28 cellular contexts compared by ENCODE assay signal in genomic region chr2:188022389-188022788, GRCh38.
"Had no signal": no experiment of that assay in that cellular context is flagged by ENCODE, and none has a peak within 500 bp of the region (broad histone marks: within the 10 kb centered on the region; RNA-seq: fewer than 3 reads in every experiment).

No MANE protein-coding gene starts in this region.

- H3K36me3 Mint-ChIP-seq: natural killer cell treated with Interleukin-12 subunit alpha and Interleukin-12 subunit beta and Interleukin-15 and Interleukin-18, amount 100 ng/mL, for 72 hours; stimulated activated effector memory CD8-positive, alpha-beta T cell treated with anti-CD3 and anti-CD28 coated beads, Interleukin-12 subunit alpha, Interleukin-12 subunit beta, amount 100 ng/mL, for 72 hours; stimulated activated naive B cell treated with anti-CD40 and anti-IgM and Interleukin-4, amounts not matched to agents 10 μg/mL and 1 μg/mL and 100 μg/mL, for 72 hours had no signal

- H3K27me3 Mint-ChIP-seq: natural killer cell treated with Interleukin-12 subunit alpha and Interleukin-12 subunit beta and Interleukin-15 and Interleukin-18, amount 100 ng/mL, for 72 hours; stimulated activated naive B cell treated with anti-CD40 and anti-IgM and Interleukin-4, amounts not matched to agents 10 μg/mL and 1 μg/mL and 100 μg/mL, for 72 hours; stimulated activated naive CD8-positive, alpha-beta T cell treated with anti-CD3 and anti-CD28 coated beads, Interleukin-15, Interleukin-2, amounts not matched to agents 100 ng/mL and 50 ng/mL, for 24 hours had no signal

- FAIRE-seq: small intestine, urothelium cell line had no signal

- H3K27ac ChIP-seq: neutrophil, ovary, psoas muscle, right lobe of liver, sigmoid colon, stomach, thoracic aorta, thyroid gland, tibial nerve, upper lobe of left lung, vagina had no signal

- H3K4me1 ChIP-seq: psoas muscle, right lobe of liver, sigmoid colon, stomach, thyroid gland, tibial nerve, upper lobe of left lung, vagina had no signal

- DNase-seq: naive thymus-derived CD8-positive, alpha-beta T cell; nephron progenitor cell; nucleus accumbens; ovary; psoas muscle; right cardiac atrium; right lobe of liver; sigmoid colon; small intestine; stimulated activated CD4-positive, alpha-beta T cell treated with anti-CD3 and anti-CD28 coated beads, Interleukin-15, amount 100 ng/mL, for 24 hours; stimulated activated CD4-positive, alpha-beta T cell treated with anti-CD3 and anti-CD28 coated beads, Interleukin-2, amount 100 ng/mL, for 24 hours; stimulated activated CD4-positive, alpha-beta T cell treated with anti-CD3 and anti-CD28 coated beads, Interleukin-2, amount 100 ng/mL, for 48 hours; stimulated activated CD4-positive, alpha-beta T cell treated with anti-CD3 and anti-CD28 coated beads, Interleukin-4, amount 100 ng/mL, for 24 hours; stimulated activated naive B cell treated with anti-CD40 and anti-IgM and Interleukin-4, amounts not matched to agents 10 μg/mL and 1 μg/mL and 100 μg/mL, for 72 hours; stimulated activated naive CD4-positive, alpha-beta T cell treated with Interleukin-2 at 50 U/mL for 16 hours; stomach; thyroid gland; trophoblast cell; upper lobe of left lung had no signal

- H3K36me3 ChIP-seq: neutrophil, ovary, right lobe of liver, sigmoid colon, stomach, thoracic aorta, thyroid gland, tibial nerve, upper lobe of left lung, vagina had no signal

- H3K27ac Mint-ChIP-seq: naive thymus-derived CD8-positive, alpha-beta T cell; natural killer cell treated with Interleukin-12 subunit alpha and Interleukin-12 subunit beta and Interleukin-15 and Interleukin-18, amount 100 ng/mL, for 72 hours; nephron progenitor cell; stimulated activated effector memory CD8-positive, alpha-beta T cell treated with anti-CD3 and anti-CD28 coated beads, Interleukin-12 subunit alpha, Interleukin-12 subunit beta, amount 100 ng/mL, for 72 hours; stimulated activated naive B cell treated with anti-CD40 and anti-IgM and Interleukin-4, amounts not matched to agents 10 μg/mL and 1 μg/mL and 100 μg/mL, for 72 hours; stimulated activated naive CD8-positive, alpha-beta T cell treated with anti-CD3 and anti-CD28 coated beads, Interleukin-15, Interleukin-2, amounts not matched to agents 100 ng/mL and 50 ng/mL, for 24 hours had no signal

- ATAC-seq: naive thymus-derived CD8-positive, alpha-beta T cell; natural killer cell treated with Interleukin-12 subunit alpha and Interleukin-12 subunit beta and Interleukin-15 and Interleukin-18, amount 100 ng/mL, for 72 hours; psoas muscle; right cardiac atrium; right lobe of liver; stimulated activated effector memory CD8-positive, alpha-beta T cell treated with anti-CD3 and anti-CD28 coated beads, Interleukin-12 subunit alpha, Interleukin-12 subunit beta, amount 100 ng/mL, for 72 hours; stimulated activated naive B cell treated with anti-CD40 and anti-IgM and Interleukin-4, amounts not matched to agents 10 μg/mL and 1 μg/mL and 100 μg/mL, for 72 hours had no signal

- H3K4me1 Mint-ChIP-seq: nephron progenitor cell; neural crest cell; stimulated activated effector memory CD8-positive, alpha-beta T cell treated with anti-CD3 and anti-CD28 coated beads, Interleukin-12 subunit alpha, Interleukin-12 subunit beta, amount 100 ng/mL, for 72 hours; stimulated activated naive B cell treated with anti-CD40 and anti-IgM and Interleukin-4, amounts not matched to agents 10 μg/mL and 1 μg/mL and 100 μg/mL, for 72 hours had no signal

- H3K27me3 ChIP-seq: neutrophil, ovary, right lobe of liver, sigmoid colon, stomach, thyroid gland, tibial nerve, upper lobe of left lung, vagina had no signal

- H3K4me3 Mint-ChIP-seq: naive thymus-derived CD8-positive, alpha-beta T cell; natural killer cell treated with Interleukin-12 subunit alpha and Interleukin-12 subunit beta and Interleukin-15 and Interleukin-18, amount 100 ng/mL, for 72 hours; nephron progenitor cell; neural crest cell; stimulated activated effector memory CD8-positive, alpha-beta T cell treated with anti-CD3 and anti-CD28 coated beads, Interleukin-12 subunit alpha, Interleukin-12 subunit beta, amount 100 ng/mL, for 72 hours; stimulated activated naive B cell treated with anti-CD40 and anti-IgM and Interleukin-4, amounts not matched to agents 10 μg/mL and 1 μg/mL and 100 μg/mL, for 72 hours; stimulated activated naive CD8-positive, alpha-beta T cell treated with anti-CD3 and anti-CD28 coated beads, Interleukin-15, Interleukin-2, amounts not matched to agents 100 ng/mL and 50 ng/mL, for 24 hours had no signal

- H3K9me3 ChIP-seq: neutrophil, ovary, psoas muscle, right lobe of liver, sigmoid colon, thoracic aorta, thyroid gland, upper lobe of left lung, vagina had no signal

- H3K4me3 ChIP-seq: ovary, psoas muscle, right lobe of liver, sigmoid colon, stomach, thoracic aorta, thyroid gland, tibial nerve, upper lobe of left lung, vagina had no signal
